ENCODE assay signal across 8 cellular contexts in the genomic region with DNA sequence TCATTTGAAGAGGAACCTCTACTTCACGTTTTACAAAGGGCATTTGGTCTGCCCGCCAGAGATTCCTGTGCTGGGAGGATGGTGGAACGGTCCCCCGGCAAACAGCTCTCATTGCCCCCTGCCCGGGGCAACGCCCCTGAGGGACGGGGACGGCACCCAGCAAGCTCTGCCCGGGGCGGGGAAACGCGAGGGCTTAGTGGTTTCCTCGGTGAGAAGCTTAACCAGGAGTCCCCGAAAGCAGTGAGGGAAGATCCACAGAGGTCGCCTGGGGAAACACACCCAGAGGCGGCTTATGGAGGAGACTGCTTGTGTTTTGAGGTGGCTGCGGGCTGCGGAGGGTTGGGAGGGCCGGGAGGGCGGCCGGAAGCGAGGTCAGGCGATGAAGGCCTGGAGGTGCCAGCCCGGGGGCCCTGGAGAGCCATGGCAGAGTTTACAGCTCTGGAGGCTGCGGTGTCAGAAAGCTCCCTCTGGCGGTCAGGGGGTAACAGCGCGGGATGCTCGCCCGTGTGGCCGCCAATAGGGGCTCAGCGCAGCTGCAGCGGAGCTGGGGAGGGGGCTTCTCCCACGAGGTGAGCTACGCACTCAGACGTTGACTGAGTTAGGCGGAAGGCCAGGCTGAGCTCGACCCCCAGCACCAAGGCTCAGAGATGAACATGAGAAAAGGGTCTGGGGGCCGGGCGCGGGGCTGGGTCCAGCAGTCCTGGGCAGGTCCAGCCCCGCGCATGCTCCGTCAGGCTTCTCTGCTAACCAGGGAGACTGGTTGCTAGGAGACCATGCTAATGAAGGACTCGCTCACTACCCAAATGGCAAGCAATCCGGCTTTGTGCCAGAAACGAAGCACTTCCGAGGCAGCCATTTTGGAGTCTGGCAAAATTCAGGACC. TPM values are rescaled to one million over a fixed set of nuclear protein-coding genes. Genes with fewer than 3 reads are reported as not detected.
A peak's percentile ranks its signal among the peaks of the same experiment; 100 is the strongest.
DNase-seq lines count a peak whose midpoint lies in the region; ATAC-seq and TF ChIP-seq lines count a peak whose summit lies in the region.

No MANE protein-coding gene starts in this region.

- DNase-seq in DMS53 treated with DMSO at 0.1 percent for 48 hours (lab: John Stamatoyannopoulos, UW; ENCODE audit: unreplicated experiment) (peak; percentile 95), OCI-M1 (lab: John Stamatoyannopoulos, UW) (peak; percentile 96), activated T-cell treated with anti-CD3 and anti-CD28 coated beads for 48 hours (ENCODE audit: low read depth) (peak; percentile 86), epithelial cell of proximal tubule (ENCODE audit: low read depth) (peak; percentile 56), mucosa of gallbladder (ENCODE audit: low spot score) (peak; percentile 99)
- peak; percentile 86 for DNase-seq in stimulated activated CD8-positive, alpha-beta memory T cell treated with anti-CD3 and anti-CD28 coated beads, Interleukin-4, amount 100 ng/mL, for 24 hours (ENCODE audit: low read depth)

- TF ChIP-seq CTCF in epithelial cell of proximal tubule (conservative IDR thresholded peaks at IDR 0.05; ENCODE audit: low read depth, low read length): peak; percentile 77

- H3K27ac Mint-ChIP-seq in IgD-negative memory B cell: peak overlapping the region; percentile 91 to 99 (median 97)

- ATAC-seq in GM21576 (IDR thresholded peaks at IDR 0.05; ENCODE audit: unreplicated experiment): peak; percentile 65

- no peaks in the 10 kb centered on the region for H3K27me3 Mint-ChIP-seq in IgD-negative memory B cell

- peaks cover 0 to 3% (median 0%) of the 10 kb centered on the region in 3 donors for H3K9me3 Mint-ChIP-seq in IgD-negative memory B cell

- peak overlapping the region; percentile 92 to 100 (median 97) for H3K4me3 Mint-ChIP-seq in IgD-negative memory B cell

- H3K4me1 Mint-ChIP-seq in IgD-negative memory B cell: peaks cover 15 to 29% (median 27%) of the 10 kb centered on the region in 3 donors

- peaks cover 2% of the 10 kb centered on the region for H3K36me3 Mint-ChIP-seq in IgD-negative memory B cell

- H3K4me3 ChIP-seq in epithelial cell of proximal tubule (ENCODE audit: low read depth, low read length): peak overlapping the region; percentile 95

RNA-seq across cellular contexts. Expression of a gene that starts 0.7 kb away (rescaled TPM):
- 13.8 TPM for polyA plus RNA-seq in IgD-negative memory B cell
- total RNA-seq in epithelial cell of proximal tubule (56.4 and 78.1 TPM in 2 replicates), mucosa of gallbladder (33.8 TPM)

RNA-seq across cellular contexts. Expression of a gene that starts 10.4 kb away (rescaled TPM):
- polyA plus RNA-seq in IgD-negative memory B cell: 0.36 TPM
- total RNA-seq in epithelial cell of proximal tubule (0.17 TPM in 1 of 2 replicates, not detected in the other), mucosa of gallbladder (5.8 TPM)

RNA-seq across cellular contexts. Expression of a gene that starts 24.9 kb away (rescaled TPM):
- polyA plus RNA-seq in IgD-negative memory B cell: 20.1 TPM
- total RNA-seq in epithelial cell of proximal tubule (142 and 265 TPM in 2 replicates), mucosa of gallbladder (53.3 TPM)

RNA-seq across cellular contexts. Expression of a gene that starts 37.2 kb away (rescaled TPM):
- 15.8 TPM for polyA plus RNA-seq in IgD-negative memory B cell
- total RNA-seq in epithelial cell of proximal tubule (not detected in 2 replicates), mucosa of gallbladder (2.7 TPM)

RNA-seq across cellular contexts. Expression of a gene that starts 45.8 kb away (rescaled TPM):
- not detected for polyA plus RNA-seq in IgD-negative memory B cell
- total RNA-seq in epithelial cell of proximal tubule (0.07 and 2.1 TPM in 2 replicates), mucosa of gallbladder (139 TPM)

Comparison
In these comparisons a context has a peak if more than half of its experiments do, and no peak if none do; other contexts are left out.
1. Peak in every context shown above with its lines: DNase-seq, ATAC-seq and H3K4me3 ChIP-seq.